11 cellular contexts compared by ENCODE assay signal in the genomic region with DNA sequence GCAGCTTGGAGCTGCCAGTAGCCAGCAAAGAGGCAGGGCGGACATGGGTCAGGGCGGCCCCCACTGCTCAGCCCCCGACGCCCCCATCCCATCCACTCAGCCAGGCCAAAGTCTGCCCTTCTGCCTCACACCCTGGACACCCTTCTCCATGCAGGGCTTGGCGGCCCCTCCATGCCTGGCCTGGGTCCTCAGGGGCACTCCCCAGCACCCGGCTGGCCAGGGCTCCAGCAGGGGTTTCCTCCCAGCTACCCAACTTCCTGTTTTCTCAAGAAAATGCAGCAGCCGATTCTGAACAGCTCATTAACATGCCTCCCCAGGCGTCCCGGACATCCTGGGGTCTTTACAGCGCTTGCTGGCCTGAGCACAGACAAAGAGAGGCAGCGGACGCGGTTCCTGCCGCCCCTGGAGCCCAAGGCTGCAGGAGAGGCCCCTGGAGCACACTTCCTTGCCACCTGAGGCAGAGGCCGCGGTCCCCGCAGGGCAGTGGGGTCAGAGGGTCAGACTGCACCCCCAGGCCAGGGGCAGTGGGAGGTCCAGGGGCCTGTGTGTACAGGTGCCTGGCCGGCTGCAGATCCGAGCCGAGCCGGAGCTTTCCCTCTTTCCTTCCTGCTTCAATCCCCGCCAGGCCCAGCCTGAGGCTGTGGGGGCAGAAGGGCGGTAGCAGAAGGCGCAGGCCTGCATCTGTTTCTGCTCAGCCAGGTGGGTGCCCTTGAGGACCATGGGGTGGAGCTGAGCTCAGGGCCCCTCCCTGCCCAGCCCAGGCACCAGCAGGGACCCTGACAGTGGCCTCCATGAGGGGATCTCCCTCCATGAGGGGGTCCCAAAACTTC. TPM values are rescaled to one million over a fixed set of nuclear protein-coding genes. Genes with fewer than 3 reads are reported as not detected.
A peak's percentile ranks its signal among the peaks of the same experiment; 100 is the strongest.
DNase-seq lines count a peak whose midpoint lies in the region; TF ChIP-seq lines count a peak whose summit lies in the region.
"Had no signal": no experiment of that assay in that cellular context is flagged by ENCODE, and none has a peak within 500 bp of the region (broad histone marks: within the 10 kb centered on the region; RNA-seq: fewer than 3 reads in every experiment).

No MANE protein-coding gene starts in this region.

- TF ChIP-seq CTCF in GM12865 (IDR thresholded peaks at IDR 0.05; ENCODE audit: insufficient read depth, low read depth, low read length, missing control alignments): no peak
- TF ChIP-seq CTCF in osteoblast (IDR thresholded peaks at IDR 0.05; ENCODE audit: extremely low read depth, low read depth, low read length): no peak

- DNase-seq in GM12865 (ENCODE audit: low read depth) (peak; percentile 52), NOMO-1 (lab: John Stamatoyannopoulos, UW; ENCODE audit: unreplicated experiment in 2 of 2) (peak; percentile 33 to 71), osteoblast (ENCODE audit: insufficient read length, low spot score, missing footprints) (peak; percentile 87), RKO (ENCODE audit: low spot score) (no peak), kidney tubule cell (ENCODE audit: low spot score) (no peak), NCI-H524 treated with DMSO at 0.1 percent for 48 hours (lab: John Stamatoyannopoulos, UW) (no peak), HT-29 (ENCODE audit: low spot score) (no peak)

- peak overlapping the region; percentile 40 for H3K4me3 Mint-ChIP-seq in dendritic cell treated with granulocyte-macrophage colony-stimulating factor and Interleukin-4, amounts not matched to agents 40 ng/mL and 50 ng/mL, for 4 days

- peaks cover 15% of the 10 kb centered on the region for H3K4me1 Mint-ChIP-seq in dendritic cell treated with granulocyte-macrophage colony-stimulating factor and Interleukin-4, amounts not matched to agents 40 ng/mL and 50 ng/mL, for 4 days (ENCODE audit: low read depth)

- no peak overlapping the region for H3K27ac ChIP-seq in osteoblast (ENCODE audit: low read depth, low read length)
- H3K27ac ChIP-seq: ascending aorta, hepatocyte, SJSA1 had no signal

- H3K27me3 ChIP-seq in osteoblast (ENCODE audit: insufficient read depth, low read length): no peaks in the 10 kb centered on the region
- H3K27me3 ChIP-seq: hepatocyte, SJSA1 had no signal

- H3K9me3 Mint-ChIP-seq in dendritic cell treated with granulocyte-macrophage colony-stimulating factor and Interleukin-4, amounts not matched to agents 40 ng/mL and 50 ng/mL, for 4 days: no peaks in the 10 kb centered on the region

- peaks cover 46% of the 10 kb centered on the region for H3K27me3 Mint-ChIP-seq in dendritic cell treated with granulocyte-macrophage colony-stimulating factor and Interleukin-4, amounts not matched to agents 40 ng/mL and 50 ng/mL, for 4 days

- no peak overlapping the region for H2AFZ ChIP-seq in osteoblast (ENCODE audit: low read length)
- H2AFZ ChIP-seq: hepatocyte had no signal

- H4K20me1 ChIP-seq in osteoblast (ENCODE audit: insufficient read depth, low read length): peaks cover 3% of the 10 kb centered on the region

- no peaks in the 10 kb centered on the region for H3K4me1 ChIP-seq in osteoblast (ENCODE audit: insufficient read depth, low read length)

- no peaks in the 10 kb centered on the region for H3K36me3 ChIP-seq in osteoblast (ENCODE audit: insufficient read depth, low read length)
- H3K36me3 ChIP-seq: ascending aorta, SJSA1 had no signal

- no peaks in the 10 kb centered on the region for H3K79me2 ChIP-seq in osteoblast (ENCODE audit: insufficient read depth, low read length)
- H3K79me2 ChIP-seq: hepatocyte had no signal

- intact Hi-C loops in dendritic cell treated with granulocyte-macrophage colony-stimulating factor and Interleukin-4, amounts not matched to agents 40 ng/mL and 50 ng/mL, for 4 days (cut with micrococcal nuclease): no loop called here

- H3K9me3 ChIP-seq in osteoblast (ENCODE audit: low read depth, low read length): no peaks in the 10 kb centered on the region
- H3K9me3 ChIP-seq: ascending aorta, SJSA1 had no signal

- H3K36me3 Mint-ChIP-seq in dendritic cell treated with granulocyte-macrophage colony-stimulating factor and Interleukin-4, amounts not matched to agents 40 ng/mL and 50 ng/mL, for 4 days (ENCODE audit: low read depth): no peaks in the 10 kb centered on the region

- H3K4me3 ChIP-seq in GM12865 (ENCODE audit: low read depth, low read length): no peak overlapping the region
- no peak overlapping the region for H3K4me3 ChIP-seq in osteoblast (ENCODE audit: insufficient read depth, low read length)
- H3K4me3 ChIP-seq: ascending aorta, hepatocyte, SJSA1 had no signal

- no peak overlapping the region for H3K4me2 ChIP-seq in osteoblast (ENCODE audit: insufficient read depth, low read length)
- H3K4me2 ChIP-seq: hepatocyte had no signal

- H3K27ac Mint-ChIP-seq in dendritic cell treated with granulocyte-macrophage colony-stimulating factor and Interleukin-4, amounts not matched to agents 40 ng/mL and 50 ng/mL, for 4 days: peak overlapping the region; percentile 8

RNA-seq across cellular contexts. Expression of a gene that starts 18.7 kb away (rescaled TPM):
- under 0.01 TPM in 2 replicates for total RNA-seq in osteoblast
- 107 and 116 TPM in 2 replicates for total RNA-seq in HT-29 (2014; rRNA removed; shearing (Covaris generic))

RNA-seq across cellular contexts. Expression of a gene that starts 43.2 kb away (rescaled TPM):
- total RNA-seq in osteoblast: 0.29 and 2.5 TPM in 2 replicates
- 210 and 226 TPM in 2 replicates for total RNA-seq in HT-29 (2014; rRNA removed; shearing (Covaris generic))

Comparison
In these comparisons a context has a peak if more than half of its experiments do, and no peak if none do; other contexts are left out.
1. DNase-seq: peak in GM12865 (single experiment), NOMO-1 (2 of 2) and osteoblast (single experiment); none in RKO (single experiment), kidney tubule cell (single experiment), NCI-H524 treated with DMSO at 0.1 percent for 48 hours (single experiment) and HT-29 (single experiment).
2. RNA of a gene that starts 18.7 kb away (total RNA-seq): 107 to 116 TPM in HT-29; under 0.01 TPM in osteoblast; every median in the first group is over 100 times any median in the second.
3. RNA of a gene that starts 43.2 kb away (total RNA-seq): 210 to 226 TPM in HT-29; 0.29 to 2.5 TPM in osteoblast; every median in the first group is over 10 times any median in the second.